ENCODE assay signal across 23 cellular contexts in genomic region chr7:79142706-79143105, GRCh38.
"Had no signal": no experiment of that assay in that cellular context is flagged by ENCODE, and none has a peak within 500 bp of the region (broad histone marks: within the 10 kb centered on the region; RNA-seq: fewer than 3 reads in every experiment).

No MANE protein-coding gene starts in this region.

- H3K27ac ChIP-seq: neutrophil, pancreas, prostate gland, right atrium auricular region, right lobe of liver, sigmoid colon, stomach, thoracic aorta, thyroid gland, tibial nerve, upper lobe of left lung, vagina had no signal

- H3K4me3 ChIP-seq: pancreas, prostate gland, right atrium auricular region, right lobe of liver, sigmoid colon, stomach, thoracic aorta, thyroid gland, tibial nerve, upper lobe of left lung, vagina had no signal

- DNase-seq: natural killer cell; nucleus accumbens; pancreas; retina; right lobe of liver; sigmoid colon; small intestine; stimulated activated CD4-positive, alpha-beta T cell treated with anti-CD3 and anti-CD28 coated beads, Interleukin-15, amount 100 ng/mL, for 24 hours; stimulated activated CD4-positive, alpha-beta T cell treated with anti-CD3 and anti-CD28 coated beads, Interleukin-2, amount 100 ng/mL, for 24 hours; stimulated activated CD4-positive, alpha-beta T cell treated with anti-CD3 and anti-CD28 coated beads, Interleukin-2, amount 100 ng/mL, for 48 hours; stimulated activated CD4-positive, alpha-beta T cell treated with anti-CD3 and anti-CD28 coated beads, Interleukin-4, amount 100 ng/mL, for 24 hours; stimulated activated naive B cell treated with anti-CD40 and anti-IgM and Interleukin-4, amounts not matched to agents 10 μg/mL and 1 μg/mL and 100 μg/mL, for 72 hours; stimulated activated naive CD4-positive, alpha-beta T cell treated with Interleukin-2 at 50 U/mL for 16 hours; stomach; thyroid gland; trophoblast cell; upper lobe of left lung had no signal

- H3K36me3 ChIP-seq: neutrophil, pancreas, prostate gland, right atrium auricular region, right lobe of liver, sigmoid colon, stomach, thoracic aorta, thyroid gland, tibial nerve, upper lobe of left lung, vagina had no signal

- H3K27me3 ChIP-seq: neutrophil, pancreas, right atrium auricular region, right lobe of liver, sigmoid colon, stomach, thyroid gland, tibial nerve, upper lobe of left lung, vagina had no signal

- H3K9me3 ChIP-seq: neutrophil, pancreas, prostate gland, right atrium auricular region, right lobe of liver, sigmoid colon, stomach, thoracic aorta, thyroid gland, tibial nerve, upper lobe of left lung, vagina had no signal
